ENCODE assay signal across 10 cellular contexts in the genomic region with DNA sequence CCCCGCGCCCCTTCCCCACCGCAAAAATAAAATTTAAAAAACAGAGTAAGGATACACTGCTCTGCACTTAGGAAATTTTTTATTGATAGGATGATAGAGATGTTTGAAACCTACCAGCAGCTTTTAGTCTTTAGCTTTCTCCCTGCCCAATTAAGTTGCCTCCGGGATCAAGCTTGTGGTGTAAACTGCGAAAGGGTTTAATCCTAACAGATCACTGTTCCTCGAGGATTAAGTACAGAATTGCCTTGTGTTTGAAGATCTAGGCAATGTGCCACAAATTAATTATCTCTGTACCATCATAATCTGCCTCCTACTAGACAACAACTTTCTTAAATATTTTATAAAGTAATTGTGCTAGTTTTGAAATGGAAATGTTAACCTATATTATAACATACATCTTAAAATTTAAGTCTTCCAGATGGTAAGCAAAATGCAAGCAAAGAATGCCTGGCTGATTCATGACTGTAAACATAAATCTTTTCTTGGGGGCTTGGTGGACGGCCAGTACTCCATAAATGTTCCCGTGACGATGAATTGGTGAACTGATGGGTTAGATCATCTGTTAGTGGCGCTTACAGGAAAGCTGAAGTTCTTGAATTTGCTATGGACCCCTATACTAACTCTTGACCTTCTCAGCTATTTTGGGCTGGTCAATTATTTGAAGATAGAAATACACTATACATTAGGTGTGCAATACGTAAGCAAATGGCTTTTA. TPM values are rescaled to one million over a fixed set of nuclear protein-coding genes. Genes with fewer than 3 reads are reported as not detected.
A peak's percentile ranks its signal among the peaks of the same experiment; 100 is the strongest.
DNase-seq lines count a peak whose midpoint lies in the region; ATAC-seq, FAIRE-seq and TF ChIP-seq lines count a peak whose summit lies in the region.
"Had no signal": no experiment of that assay in that cellular context is flagged by ENCODE, and none has a peak within 500 bp of the region (broad histone marks: within the 10 kb centered on the region; RNA-seq: fewer than 3 reads in every experiment).

No MANE protein-coding gene starts in this region.

- no peak overlapping the region for H3K27ac Mint-ChIP-seq in osteocyte (ENCODE audit: unreplicated experiment)

- H2BK5ac ChIP-seq in H1 (ENCODE audit: low read depth, low read length): no peak overlapping the region

- H2BK15ac ChIP-seq in H1 (ENCODE audit: low read length): no peak overlapping the region

- CTCF ChIA-PET in H1 (lab: Charles Lee; ENCODE audit: partially characterized antibody): interaction anchor here (0.7 to 2.0 kb wide), 5 partner anchors 8 to 168 kb away, joined by 3 to 11 read pairs (median 3); partner anchors contain the start of gene ARHGAP18

- H3K4me3 ChIP-seq in DND-41 (ENCODE audit: low read depth in 1 of 2, low read length in 2 of 2): peak overlapping the region; percentile 3 to 58; a peak in 3 of 4 replicates
- peak overlapping the region; percentile 65 for H3K4me3 ChIP-seq in MM.1S (ENCODE audit: low read length)
- H3K4me3 ChIP-seq in H1 (ENCODE audit: extremely low read depth in 1 of 4, insufficient read depth in 2 of 4, low read depth in 3 of 4, low read length in 4 of 4): peak overlapping the region; percentile 29 to 59 (median 46); a peak in 5 of 8 replicates
- H3K4me3 ChIP-seq: mucosa of descending colon had no signal

- no peak overlapping the region for H4K5ac ChIP-seq in H1 (ENCODE audit: insufficient read length, low read depth, low read length)

- no peaks in the 10 kb centered on the region for H3K79me1 ChIP-seq in H1 (ENCODE audit: low read depth, low read length)

- no peak overlapping the region for H2BK12ac ChIP-seq in H1 (ENCODE audit: low read depth, low read length)

- peaks cover 25% of the 10 kb centered on the region for H3K4me1 ChIP-seq in DND-41 (ENCODE audit: insufficient read depth, low read length)
- peaks cover 11% of the 10 kb centered on the region; the same call in 1 of the 2 replicates for H3K4me1 ChIP-seq in MM.1S (ENCODE audit: low read length)
- 0 out of 7 replicates have a peak, but pooled peaks cover 0 to 2% (median 0%) of the 10 kb centered on the region in 4 experiments for H3K4me1 ChIP-seq in H1 (replicated peaks in 1 of 4; ENCODE audit: control insufficient read depth in 3 of 4, insufficient read depth in 4 of 4, low read length in 3 of 4)

- no peak overlapping the region for H4K91ac ChIP-seq in H1 (replicated peaks; ENCODE audit: insufficient read length, low read length)

- no peak for TF ChIP-seq POLR2A in H1 (IDR thresholded peaks at IDR 0.05; ENCODE audit: control extremely low read depth in 1 of 2, low read depth in 2 of 2, low read length in 2 of 2)
- TF ChIP-seq POLR2A in GM12891 (IDR thresholded peaks at IDR 0.05; ENCODE audit: low read depth, low read length): no peak
- TF ChIP-seq POLR2A in GM12892 (IDR thresholded peaks at IDR 0.05; ENCODE audit: low read depth, low read length): no peak

- FAIRE-seq in H1 (lab: Jason Lieb, UNC): no peak
- no peak for FAIRE-seq in GM12891 (lab: Jason Lieb, UNC)
- no peak for FAIRE-seq in GM12892 (lab: Jason Lieb, UNC)
- FAIRE-seq: endometrium had no signal

- no peak for DNase-seq in DND-41
- DNase-seq in MM.1S: no peak
- no peak for DNase-seq in H1 (ENCODE audit: low read depth in 1 of 2, low spot score in 2 of 2)
- DNase-seq in osteocyte (ENCODE audit: extremely low spot score, unreplicated experiment): no peak
- no peak for DNase-seq in NOMO-1 treated with DMSO at 0.1 percent for 48 hours (lab: John Stamatoyannopoulos, UW; ENCODE audit: unreplicated experiment)
- DNase-seq in OCI-M2 (lab: John Stamatoyannopoulos, UW; ENCODE audit: unreplicated experiment): no peak
- no peak for DNase-seq in GM12891 (ENCODE audit: insufficient read length, low spot score)
- no peak for DNase-seq in GM12892 (ENCODE audit: insufficient read length)

- no peak overlapping the region for H2BK20ac ChIP-seq in H1 (ENCODE audit: low read length)

- H3K27ac ChIP-seq in DND-41 (ENCODE audit: low read length) (peak overlapping the region; percentile 3; the same call in 1 of the 2 replicates), MM.1S (ENCODE audit: low read length) (no peak overlapping the region), H1 (ENCODE audit: low read depth, low read length) (no peak overlapping the region)

- no peak overlapping the region for H3K23ac ChIP-seq in H1 (ENCODE audit: insufficient read length)

- TF ChIP-seq CTCF in DND-41 (IDR thresholded peaks at IDR 0.05; ENCODE audit: borderline replicate concordance, extremely low read depth, low read length, poor library complexity, severe bottlenecking): no peak
- TF ChIP-seq CTCF in MM.1S (IDR thresholded peaks at IDR 0.05; ENCODE audit: low read length): no peak
- TF ChIP-seq CTCF in H1 (IDR thresholded peaks at IDR 0.05; ENCODE audit: control extremely low read depth in 1 of 3, insufficient read depth in 1 of 3, low read depth in 1 of 3, low read length in 3 of 3): no peak
- no peak for TF ChIP-seq CTCF in osteocyte (IDR thresholded peaks at IDR 0.05)

- H3K4me1 Mint-ChIP-seq in osteocyte (ENCODE audit: unreplicated experiment): peaks cover 18% of the 10 kb centered on the region

- no peak for ATAC-seq in DND-41 (ENCODE audit: insufficient read depth, low read depth)

- no peak for TF ChIP-seq EP300 in H1 (IDR thresholded peaks at IDR 0.05; ENCODE audit: borderline replicate concordance in 1 of 2, low read depth in 2 of 2, low read length in 2 of 2)

- POLR2A ChIA-PET in H1 (lab: Charles Lee; ENCODE audit: partially characterized antibody): interaction anchor here (1.1 to 1.5 kb wide), 2 partner anchors 10 to 37 kb away, joined by 3 read pairs; no protein-coding TSS in a partner anchor

- H3K4me2 ChIP-seq in DND-41 (ENCODE audit: insufficient read depth, low read length): peak overlapping the region; percentile 88
- peak overlapping the region; percentile 93 for H3K4me2 ChIP-seq in MM.1S (ENCODE audit: low read depth, low read length)
- peak overlapping the region; percentile 72 to 86 for H3K4me2 ChIP-seq in H1 (ENCODE audit: insufficient read depth in 1 of 2, low read depth in 2 of 2, low read length in 2 of 2)

- peaks cover 9% of the 10 kb centered on the region for H3K27me3 Mint-ChIP-seq in osteocyte (ENCODE audit: unreplicated experiment)

- TF ChIP-seq RAD21 in H1 (IDR thresholded peaks at IDR 0.05 in 1 of 2, conservative IDR thresholded peaks at IDR 0.05 in 1 of 2; ENCODE audit: low read depth in 2 of 2, low read length in 2 of 2): no peak

- peaks cover 4% of the 10 kb centered on the region for H3K36me3 Mint-ChIP-seq in osteocyte (ENCODE audit: unreplicated experiment)

- peak overlapping the region; percentile 80 for H3K4me3 Mint-ChIP-seq in osteocyte (ENCODE audit: unreplicated experiment)

- no peak overlapping the region for H3K4ac ChIP-seq in H1 (replicated peaks; ENCODE audit: insufficient read length, low read depth, low read length)

- H3K9ac ChIP-seq in DND-41 (ENCODE audit: low read depth, low read length) (peak overlapping the region; percentile 22; the same call in 1 of the 2 replicates), MM.1S (ENCODE audit: low read length) (no peak overlapping the region), H1 (replicated peaks in 1 of 4; ENCODE audit: extremely low read depth in 1 of 4, low read depth in 3 of 4, low read length in 3 of 4) (no peak overlapping the region)

- H2BK120ac ChIP-seq in H1 (replicated peaks; ENCODE audit: low read depth, low read length): no peak overlapping the region

- no peak overlapping the region for H4K8ac ChIP-seq in H1 (ENCODE audit: extremely low read depth, insufficient read depth, low read length)

- H3K23me2 ChIP-seq in H1 (ENCODE audit: low read depth, low read length): peaks cover 4% of the 10 kb centered on the region

- H3K56ac ChIP-seq in H1 (replicated peaks; ENCODE audit: insufficient read length, low read depth, low read length): no peak overlapping the region

- H2AK5ac ChIP-seq in H1 (ENCODE audit: low read depth, low read length): no peak overlapping the region

- H2AFZ ChIP-seq in DND-41 (ENCODE audit: low read depth, low read length) (no peak overlapping the region), MM.1S (ENCODE audit: low read length) (peak overlapping the region; percentile 73; the same call in 1 of the 2 replicates), H1 (ENCODE audit: low read length) (0 out of 2 replicates have a peak overlapping the region, but pooled peaks have one; percentile 76)

- H4K20me1 ChIP-seq in DND-41 (ENCODE audit: insufficient read depth, low read length) (no peaks in the 10 kb centered on the region), MM.1S (ENCODE audit: insufficient read depth, low read length) (no peaks in the 10 kb centered on the region), H1 (replicated peaks in 1 of 2; ENCODE audit: control insufficient read depth in 1 of 2, insufficient read depth in 2 of 2, low read length in 2 of 2) (no peaks in the 10 kb centered on the region)

- no peak overlapping the region for H3K18ac ChIP-seq in H1 (ENCODE audit: extremely low read depth, low read length)

- H3K79me2 ChIP-seq in DND-41 (ENCODE audit: insufficient read depth, low read length) (no peaks in the 10 kb centered on the region), MM.1S (ENCODE audit: low read length) (no peaks in the 10 kb centered on the region), H1 (ENCODE audit: control insufficient read depth in 1 of 2, insufficient read depth in 2 of 2, low read length in 2 of 2) (no peaks in the 10 kb centered on the region)

- WGBS in H1 (ENCODE audit: extremely low coverage in 1 of 2, insufficient coverage in 1 of 2, insufficient read length in 1 of 2, insufficient replicate concordance in 2 of 2, low coverage in 1 of 2, low lambda C conversion rate in 2 of 2, missing lambda C conversion rate in 1 of 2), 2 experiments: 67% methylated on average over 11 of the region's 11 CpGs; no CpG with 5 or more reads in 1 of the 2 experiments

- H3K9me3 ChIP-seq in DND-41 (ENCODE audit: insufficient read depth, low read length, severe bottlenecking) (no peaks in the 10 kb centered on the region), MM.1S (replicated peaks; ENCODE audit: insufficient read depth, low read length) (no peaks in the 10 kb centered on the region), H1 (ENCODE audit: insufficient read depth in 2 of 2, low read depth in 1 of 2, low read length in 1 of 2) (no peaks in the 10 kb centered on the region)
- H3K9me3 ChIP-seq: mucosa of descending colon had no signal

- no peaks in the 10 kb centered on the region for H3K9me2 ChIP-seq in MM.1S (replicated peaks; ENCODE audit: insufficient read depth, low read length)

- H3K14ac ChIP-seq in H1 (ENCODE audit: insufficient read length): no peak overlapping the region

- H3K27me3 ChIP-seq in DND-41 (ENCODE audit: insufficient read depth, low read length, poor library complexity): peaks cover 17% of the 10 kb centered on the region
- 0 out of 2 replicates have a peak, but pooled peaks cover 15% of the 10 kb centered on the region for H3K27me3 ChIP-seq in MM.1S (replicated peaks; ENCODE audit: insufficient read depth, low read length)
- H3K27me3 ChIP-seq in H1 (replicated peaks in 1 of 4; ENCODE audit: control insufficient read depth in 3 of 4, extremely low read depth in 1 of 4, insufficient read depth in 3 of 4, low read length in 3 of 4): peaks cover 0 to 9% (median 8%) of the 10 kb centered on the region in 4 experiments; a peak in 6 of 7 replicates

- H3K36me3 ChIP-seq in DND-41 (ENCODE audit: insufficient read depth, low read length) (no peaks in the 10 kb centered on the region), MM.1S (replicated peaks; ENCODE audit: insufficient read depth, low read length) (no peaks in the 10 kb centered on the region), H1 (ENCODE audit: control insufficient read depth in 2 of 4, insufficient read depth in 4 of 4, low read length in 3 of 4) (no peaks in the 10 kb centered on the region)

- H3F3A ChIP-seq in MM.1S (ENCODE audit: insufficient read depth, low read length): peaks cover 13% of the 10 kb centered on the region

- H3K9me3 Mint-ChIP-seq in osteocyte (ENCODE audit: unreplicated experiment): peaks cover 5% of the 10 kb centered on the region

RNA-seq across cellular contexts. Expression of gene ARHGAP18, which starts 58.0 kb away (rescaled TPM):
- 4.2 and 4.5 TPM in 2 replicates for total RNA-seq in H1 (2021; fragmentation: NEBNext Ultra II Directional; extraction: Animal tissue kit (Norgen Biotek cat#: 25700))
- 0.42 and 0.83 TPM in 2 replicates for polyA plus RNA-seq in H1 (2011; rRNA removed)
- polyA plus RNA-seq in H1 (2011; cell fraction: cytosol; rRNA removed): 1.2 TPM
- polyA plus RNA-seq in H1 (2011; cell fraction: nucleus; rRNA removed): 0.48 TPM
- polyA plus RNA-seq in H1 (2012, experiment 1 of 2): 1.7 to 2.2 TPM (median 1.8 TPM) in 4 replicates
- polyA plus RNA-seq in H1 (2012, experiment 2 of 2): 0.22 TPM
- polyA plus RNA-seq in H1 (2013, experiment 1 of 2): 4.9 TPM
- 5.0 TPM for polyA plus RNA-seq in H1 (2013, experiment 2 of 2)
- polyA minus RNA-seq in H1 (2011; rRNA and poly(A)+ RNA removed): 2.1 and 2.2 TPM in 2 replicates
- polyA minus RNA-seq in H1 (2011; cell fraction: cytosol; rRNA and poly(A)+ RNA removed): 1.7 TPM
- 3.5 TPM for polyA minus RNA-seq in H1 (2011; cell fraction: nucleus; rRNA and poly(A)+ RNA removed)
- total RNA-seq in osteocyte: 12.8 and 13.3 TPM in 2 replicates
- 9.7 TPM for polyA plus RNA-seq in GM12891 (2012; ENCODE audit: low read depth, missing spikeins)
- polyA plus RNA-seq in GM12892 (2012; ENCODE audit: missing spikeins): 17.3 TPM
